ENCODE assay signal across 29 cellular contexts in the genomic region with DNA sequence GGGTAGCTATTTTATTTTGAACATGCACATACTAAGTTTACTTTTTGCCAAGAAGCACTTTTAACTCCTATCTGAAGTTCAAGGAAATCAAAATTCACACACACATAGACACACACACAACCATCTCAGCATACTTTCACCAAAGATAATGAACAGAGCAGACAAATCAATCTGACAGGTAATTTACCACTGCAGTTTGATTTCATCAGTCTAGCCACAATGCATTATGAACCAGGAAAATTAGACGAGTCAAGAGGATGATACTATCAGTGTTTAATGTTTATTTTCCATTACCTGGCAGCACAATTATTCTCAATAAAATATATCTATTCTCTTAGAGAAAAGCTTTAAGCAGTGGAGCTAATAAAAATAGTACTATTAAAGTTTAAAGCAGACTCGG.
"Had no signal": no experiment of that assay in that cellular context is flagged by ENCODE, and none has a peak within 500 bp of the region (broad histone marks: within the 10 kb centered on the region; RNA-seq: fewer than 3 reads in every experiment).

No MANE protein-coding gene starts in this region.

- ATAC-seq: activated CD4-positive, CD25-positive, alpha-beta regulatory T cell treated with anti-CD3 and anti-CD28 coated beads, Interleukin-2, amount 50 U/mL, for 24 hours; activated CD8-positive, alpha-beta T cell treated with anti-CD3 and anti-CD28 coated beads for 36 hours; activated T-cell treated with anti-CD3 and anti-CD28 coated beads, Interleukin-2, amount 50 U/mL, for 72 hours; gastroesophageal sphincter; heart right ventricle had no signal

- H3K9me3 ChIP-seq: gastroesophageal sphincter had no signal

- H3K27ac ChIP-seq: brain microvascular endothelial cell, coronary artery, dorsolateral prefrontal cortex, epithelial cell of prostate, esophagus squamous epithelium, gastroesophageal sphincter, heart right ventricle, WERI-Rb-1 had no signal

- H3K36me3 ChIP-seq: brain microvascular endothelial cell, esophagus squamous epithelium, gastroesophageal sphincter, heart right ventricle, WERI-Rb-1 had no signal

- DNase-seq: activated B cell treated with CpG ODN at 0.5 μM for 24 hours; activated CD4-positive, alpha-beta T cell treated with anti-CD3 and anti-CD28 coated beads for 48 hours; activated CD4-positive, alpha-beta T cell treated with anti-CD3 and anti-CD28 coated beads, Interleukin-2, amount 50 U/mL, for 1 hour; activated CD4-positive, alpha-beta T cell treated with anti-CD3 and anti-CD28 coated beads, Interleukin-2, amount 50 U/mL, for 48 hours; activated CD8-positive, alpha-beta memory T cell treated with anti-CD3 and anti-CD28 coated beads for 24 hours; activated CD8-positive, alpha-beta T cell treated with anti-CD3 and anti-CD28 coated beads for 36 hours; activated gamma-delta T cell; activated naive CD4-positive, alpha-beta T cell treated with anti-CD3 and anti-CD28 coated beads, Interleukin-2, amount 50 U/mL, for 16 hours; activated naive CD4-positive, alpha-beta T cell treated with Interleukin-2 at 50 U/mL for 16 hours; activated T-cell treated with anti-CD3 and anti-CD28 coated beads, Interleukin-2, amount 50 U/mL, for 24 hours; activated T-cell treated with anti-CD3 and anti-CD28 coated beads, Interleukin-2, amount 50 U/mL, for 72 hours; amniotic stem cell; anterior cingulate cortex; brain microvascular endothelial cell; dorsolateral prefrontal cortex; effector memory CD4-positive, alpha-beta T cell; endodermal cell; esophagus squamous epithelium; foreskin melanocyte; heart right ventricle; T-helper 2 cell; WERI-Rb-1 had no signal

- H3K27me3 ChIP-seq: brain microvascular endothelial cell, dorsolateral prefrontal cortex, esophagus squamous epithelium, gastroesophageal sphincter, heart right ventricle had no signal

- H3K4me3 ChIP-seq: coronary artery, dorsolateral prefrontal cortex, esophagus squamous epithelium, gastroesophageal sphincter, heart right ventricle had no signal

- H3K4me1 ChIP-seq: esophagus squamous epithelium, gastroesophageal sphincter, heart right ventricle had no signal

- FAIRE-seq: astrocyte, bronchial epithelial cell, TTC549 had no signal
